10 cellular contexts compared by ENCODE assay signal in the genomic region with DNA sequence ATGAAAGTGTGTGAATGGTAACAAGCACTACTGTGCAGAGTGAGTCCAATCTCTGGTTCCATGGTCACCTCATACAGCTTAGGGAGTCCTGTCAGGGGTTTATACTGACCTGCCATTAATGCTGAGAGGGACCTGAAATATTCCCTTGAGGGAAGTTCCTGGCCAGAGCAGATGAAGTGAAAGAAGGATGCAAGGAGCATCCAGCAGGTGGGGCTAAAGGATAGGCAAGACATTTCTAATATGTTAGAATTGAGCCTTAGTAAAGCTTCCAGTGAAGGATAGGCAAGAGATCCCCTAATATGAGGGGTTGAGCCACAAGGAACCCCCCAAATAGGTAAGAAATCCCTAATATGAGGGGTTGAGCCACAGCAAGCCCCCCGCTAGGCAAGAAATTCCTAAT. TPM values are rescaled to one million over a fixed set of nuclear protein-coding genes. Genes with fewer than 3 reads are reported as not detected.
DNase-seq lines count a peak whose midpoint lies in the region; ATAC-seq and TF ChIP-seq lines count a peak whose summit lies in the region.
"Had no signal": no experiment of that assay in that cellular context is flagged by ENCODE, and none has a peak within 500 bp of the region (broad histone marks: within the 10 kb centered on the region; RNA-seq: fewer than 3 reads in every experiment).

No MANE protein-coding gene starts in this region.

- no peak overlapping the region for H3K4me3 Mint-ChIP-seq in glutamatergic neuron (ENCODE audit: unreplicated experiment)
- H3K4me3 Mint-ChIP-seq: naive thymus-derived CD8-positive, alpha-beta T cell; stimulated activated naive CD8-positive, alpha-beta T cell treated with anti-CD3 and anti-CD28 coated beads, Interleukin-15, Interleukin-2, amounts not matched to agents 100 ng/mL and 50 ng/mL, for 24 hours had no signal

- no peak for ATAC-seq in GM18870 (IDR thresholded peaks at IDR 0.05; ENCODE audit: unreplicated experiment)
- ATAC-seq in GM21825 (IDR thresholded peaks at IDR 0.05; ENCODE audit: unreplicated experiment) = no peak
- ATAC-seq: naive thymus-derived CD8-positive, alpha-beta T cell had no signal

- TF ChIP-seq CTCF in astrocyte of the spinal cord (IDR thresholded peaks at IDR 0.05; ENCODE audit: low read depth, low read length) (peak; percentile 33), glutamatergic neuron (IDR thresholded peaks at IDR 0.05; ENCODE audit: partially characterized antibody, unreplicated experiment) (no peak)

- peak; percentile 69 for DNase-seq in DMS53 treated with DMSO at 0.1 percent for 48 hours (lab: John Stamatoyannopoulos, UW; ENCODE audit: unreplicated experiment)
- DNase-seq in HuH-7.5 (ENCODE audit: low spot score) = peak; percentile 27
- DNase-seq in astrocyte of the spinal cord (ENCODE audit: low read depth, low spot score) = no peak
- DNase-seq in lung microvascular endothelial cell (ENCODE audit: low read depth in 2 of 2) = peak; percentile 34 to 42
- DNase-seq in HPDE6-E6E7 (ENCODE audit: extremely low spot score) = no peak
- no peak for DNase-seq in glutamatergic neuron
- DNase-seq: naive thymus-derived CD8-positive, alpha-beta T cell had no signal

- H3K27me3 Mint-ChIP-seq in glutamatergic neuron (ENCODE audit: unreplicated experiment) = no peaks in the 10 kb centered on the region
- H3K27me3 Mint-ChIP-seq: stimulated activated naive CD8-positive, alpha-beta T cell treated with anti-CD3 and anti-CD28 coated beads, Interleukin-15, Interleukin-2, amounts not matched to agents 100 ng/mL and 50 ng/mL, for 24 hours had no signal

- H3K4me1 Mint-ChIP-seq in glutamatergic neuron (ENCODE audit: low read depth, unreplicated experiment) = no peaks in the 10 kb centered on the region
- H3K4me1 Mint-ChIP-seq: naive thymus-derived CD8-positive, alpha-beta T cell had no signal

- no peak overlapping the region for H3K4me3 ChIP-seq in astrocyte of the spinal cord (ENCODE audit: low read depth, low read length)

- no peak overlapping the region for H3K27ac Mint-ChIP-seq in glutamatergic neuron (ENCODE audit: unreplicated experiment)
- H3K27ac Mint-ChIP-seq: naive thymus-derived CD8-positive, alpha-beta T cell; stimulated activated naive CD8-positive, alpha-beta T cell treated with anti-CD3 and anti-CD28 coated beads, Interleukin-15, Interleukin-2, amounts not matched to agents 100 ng/mL and 50 ng/mL, for 24 hours had no signal

- H3K9me3 Mint-ChIP-seq in glutamatergic neuron (ENCODE audit: unreplicated experiment) = peaks cover 13% of the 10 kb centered on the region

- in situ Hi-C loops in astrocyte of the spinal cord (cut with HindIII; ENCODE audit: low sequenced_read_pairs) = no loop called here

- peaks cover 19% of the 10 kb centered on the region for H3K36me3 Mint-ChIP-seq in glutamatergic neuron (ENCODE audit: unreplicated experiment)

RNA-seq across cellular contexts. Expression of gene FAM221A, which starts 25.5 kb away (rescaled TPM):
- 4.1 and 8.1 TPM in 2 replicates for total RNA-seq in lung microvascular endothelial cell
- total RNA-seq in glutamatergic neuron (ENCODE audit: unreplicated experiment) = 23.2 TPM

RNA-seq across cellular contexts. Expression of gene STK31, which starts 55.5 kb away (rescaled TPM):
- total RNA-seq in lung microvascular endothelial cell (0.20 and 0.22 TPM in 2 replicates), glutamatergic neuron (ENCODE audit: unreplicated experiment) (1.7 TPM)

RNA-seq across cellular contexts. Expression of gene CCDC126, which starts 57.3 kb away (rescaled TPM):
- 13.9 and 20.8 TPM in 2 replicates for total RNA-seq in lung microvascular endothelial cell
- total RNA-seq in glutamatergic neuron (ENCODE audit: unreplicated experiment) = 17.4 TPM

Comparison
In these comparisons a context has a peak if more than half of its experiments do, and no peak if none do; other contexts are left out.
1. DNase-seq: peak in DMS53 treated with DMSO at 0.1 percent for 48 hours (single experiment), HuH-7.5 (single experiment) and lung microvascular endothelial cell (2 of 2); none in astrocyte of the spinal cord (single experiment), HPDE6-E6E7 (single experiment) and glutamatergic neuron (single experiment).